Comparison of ENCODE assay signal across 10 cellular contexts in the genomic region with DNA sequence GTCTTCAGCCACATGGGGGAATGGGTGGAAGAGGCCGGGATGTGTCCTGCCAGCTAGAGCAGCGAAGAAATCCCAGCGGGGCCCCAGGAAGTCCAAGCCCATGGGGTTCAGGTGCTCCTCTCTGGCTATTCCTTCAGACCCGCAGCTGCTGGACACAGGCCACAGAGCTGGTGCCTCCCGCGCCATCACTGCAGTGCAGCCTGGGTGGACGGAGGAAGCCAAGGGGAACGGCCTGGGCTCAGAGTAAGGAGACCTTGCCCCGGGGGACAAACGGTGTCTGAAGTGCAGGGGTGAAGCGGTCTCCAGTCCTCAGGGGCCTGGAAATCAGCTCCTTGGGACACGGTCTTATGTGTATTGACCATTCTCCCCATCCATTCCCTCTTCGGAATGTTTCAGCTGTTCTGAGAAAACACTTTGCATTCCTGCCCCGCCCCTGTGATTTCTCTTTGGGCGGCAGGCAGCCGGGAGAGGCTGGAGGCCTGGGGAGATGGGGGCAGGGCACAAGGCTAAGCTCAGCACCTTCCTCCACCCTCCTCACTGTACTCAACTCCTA. TPM values are rescaled to one million over a fixed set of nuclear protein-coding genes. Genes with fewer than 3 reads are reported as not detected.
DNase-seq lines count a peak whose midpoint lies in the region; ATAC-seq and TF ChIP-seq lines count a peak whose summit lies in the region.
"Had no signal": no experiment of that assay in that cellular context is flagged by ENCODE, and none has a peak within 500 bp of the region (broad histone marks: within the 10 kb centered on the region; RNA-seq: fewer than 3 reads in every experiment).

No MANE protein-coding gene starts in this region.

- ATAC-seq in Right ventricle myocardium inferior: peak; percentile 23
- no peak for ATAC-seq in T-cell (replicated peaks in 1 of 4)

- H3K27ac Mint-ChIP-seq in nephron (peak overlapping the region in 2 of 3 experiments; percentile 20 to 69), T-cell (no peak overlapping the region)

- intact Hi-C loops in Right ventricle myocardium inferior (cut with DNase I) (no loop called here), cardiac septum (cut with DNase I) (loop anchor here (1.0 kb wide), 1 partner anchor 18 kb away; the partner anchor contains the start of gene MTHFR)

- no peak for TF ChIP-seq CTCF in fibroblast of the aortic adventitia (IDR thresholded peaks at IDR 0.05; ENCODE audit: insufficient read depth, low read length)
- TF ChIP-seq CTCF in nephron (IDR thresholded peaks at IDR 0.05; ENCODE audit: unreplicated experiment in 3 of 3): no peak

- DNase-seq in Right ventricle myocardium inferior (ENCODE audit: missing footprints): peak; percentile 56
- DNase-seq in cardiac septum (ENCODE audit: low spot score): no peak
- DNase-seq in fibroblast of the aortic adventitia (ENCODE audit: low read depth): peak; percentile 73
- no peak for DNase-seq in T-cell
- no peak for DNase-seq in GM19238 (ENCODE audit: insufficient read length, low spot score)
- DNase-seq in stimulated activated naive CD4-positive, alpha-beta T cell (lab: John Stamatoyannopoulos, UW): no peak
- no peak for DNase-seq in NCI-H2081 treated with DMSO at 0.1 percent for 48 hours (lab: John Stamatoyannopoulos, UW)

- POLR2A ChIA-PET in T-cell (lab: Charles Lee): interaction anchor here in 1 of 2 donors (0.7 kb wide), 1 partner anchor 80 kb away, joined by 3 read pairs; no protein-coding TSS in a partner anchor

- peaks cover 43% of the 10 kb centered on the region for H3K4me1 Mint-ChIP-seq in nephron
- H3K4me1 Mint-ChIP-seq in T-cell: peaks cover 0 to 9% (median 9%) of the 10 kb centered on the region in 3 donors

- CTCF ChIA-PET in T-cell (lab: Charles Lee): interaction anchor here in 1 of 2 donors (0.5 to 0.6 kb wide), 2 partner anchors 120 to 775 kb away, joined by 3 to 8 read pairs; partner anchors contain the start of gene TARDBP

- H3K9me3 Mint-ChIP-seq in nephron: no peaks in the 10 kb centered on the region
- no peaks in the 10 kb centered on the region for H3K9me3 Mint-ChIP-seq in T-cell

- H3K4me3 Mint-ChIP-seq in nephron: no peak overlapping the region
- no peak overlapping the region for H3K4me3 Mint-ChIP-seq in T-cell

- H3K4me3 ChIP-seq in fibroblast of the aortic adventitia (ENCODE audit: low read depth, low read length): no peak overlapping the region

- H3K36me3 Mint-ChIP-seq in nephron (ENCODE audit: low read depth) (peaks cover 16% of the 10 kb centered on the region), T-cell (peaks cover 13% of the 10 kb centered on the region)

- H3K27me3 Mint-ChIP-seq in nephron (ENCODE audit: low read depth): no peaks in the 10 kb centered on the region
- H3K27me3 Mint-ChIP-seq in T-cell: no peaks in the 10 kb centered on the region

RNA-seq across cellular contexts. Expression of gene MTHFR, which starts 18.4 kb away (rescaled TPM):
- total RNA-seq in Right ventricle myocardium inferior: 34.1 TPM
- total RNA-seq in cardiac septum: 33.7 TPM
- total RNA-seq in fibroblast of the aortic adventitia (ENCODE audit: low replicate concordance): 42.9 and 55.4 TPM in 2 replicates
- 10 to 100 TPM; 40.2 to 62.2 (median 48.2) TPM for total RNA-seq in T-cell

RNA-seq across cellular contexts. Expression of gene CLCN6, which starts 18.7 kb away (rescaled TPM):
- total RNA-seq in Right ventricle myocardium inferior: 15.7 TPM
- total RNA-seq in cardiac septum: 26.3 TPM
- 12.6 and 47.8 TPM in 2 replicates for total RNA-seq in fibroblast of the aortic adventitia (ENCODE audit: low replicate concordance)
- 10 to 100 TPM; 17.3 to 23.0 (median 21.3) TPM for total RNA-seq in T-cell

RNA-seq across cellular contexts. Expression of gene C1orf167, which starts 25.3 kb away (rescaled TPM):
- total RNA-seq in Right ventricle myocardium inferior (5.0 TPM), cardiac septum (2.3 TPM), fibroblast of the aortic adventitia (ENCODE audit: low replicate concordance) (0.36 TPM in 1 of 2 replicates, not detected in the other), T-cell (not detected)
- total RNA-seq: HT1080; T-helper 1 cell treated with Interleukin-12 subunit alpha and Interleukin-12 subunit beta and Interleukin-4 antibody, amounts not matched to agents 30 ng/mL and 1 ng/mL, for 36 hours had no signal

RNA-seq across cellular contexts. Expression of gene AGTRAP, which starts 51.4 kb away (rescaled TPM):
- total RNA-seq in Right ventricle myocardium inferior: 18.3 TPM
- total RNA-seq in cardiac septum: 17.4 TPM
- 15.0 and 49.4 TPM in 2 replicates for total RNA-seq in fibroblast of the aortic adventitia (ENCODE audit: low replicate concordance)
- 10 to 100 TPM; 15.8 to 30.4 (median 19.5) TPM for total RNA-seq in T-cell

Comparison
In these comparisons a context has a peak if more than half of its experiments do, and no peak if none do; other contexts are left out.
1. DNase-seq: peak in Right ventricle myocardium inferior (single experiment) and fibroblast of the aortic adventitia (single experiment); none in cardiac septum (single experiment), T-cell (0 of 34), GM19238 (single experiment), stimulated activated naive CD4-positive, alpha-beta T cell (0 of 6) and NCI-H2081 treated with DMSO at 0.1 percent for 48 hours (single experiment).
2. H3K27ac Mint-ChIP-seq: peak in nephron (2 of 3); none in T-cell (0 of 2).